ENCODE assay signal across 8 cellular contexts in genomic region chr14:73491977-73492552, GRCh38. TPM values are rescaled to one million over a fixed set of nuclear protein-coding genes. Genes with fewer than 3 reads are reported as not detected.
DNase-seq lines count a peak whose midpoint lies in the region; ATAC-seq, FAIRE-seq and TF ChIP-seq lines count a peak whose summit lies in the region.

No MANE protein-coding gene starts in this region.

- H3K4me3 Mint-ChIP-seq in activated naive CD4-positive, alpha-beta T cell treated with anti-CD3 and anti-CD28 coated beads, Interleukin-2, amount 50 U/mL, for 24 hours = peak overlapping the region; percentile 90
- H3K4me3 Mint-ChIP-seq in memory B cell = peak overlapping the region; percentile 82

- H3K27me3 ChIP-seq in GM12878 (replicated peaks in 1 of 2; ENCODE audit: control insufficient read depth in 2 of 2, insufficient read depth in 2 of 2, low read length in 1 of 2) (no peaks in the 10 kb centered on the region), upper lobe of left lung (no peaks in the 10 kb centered on the region)

- SMC1A ChIA-PET in GM12878 (lab: Charles Lee; ENCODE audit: uncharacterized antibody, unreplicated experiment) = interaction anchor here (0.7 kb wide), 1 partner anchor 141 kb away, joined by 4 read pairs; no protein-coding TSS in a partner anchor

- H3K27me3 Mint-ChIP-seq in activated naive CD4-positive, alpha-beta T cell treated with anti-CD3 and anti-CD28 coated beads, Interleukin-2, amount 50 U/mL, for 24 hours = no peaks in the 10 kb centered on the region
- H3K27me3 Mint-ChIP-seq in memory B cell = no peaks in the 10 kb centered on the region

- in situ Hi-C loops in GM12878 (cut with MboI) = no loop called here

- TF ChIP-seq RAD21 in GM12878 (IDR thresholded peaks at IDR 0.05; ENCODE audit: insufficient read depth, low read depth, low read length) = no peak

- H3K36me3 ChIP-seq in GM12878 (ENCODE audit: control insufficient read depth in 2 of 2, insufficient read depth in 2 of 2, low read length in 1 of 2) = no peaks in the 10 kb centered on the region; a peak in 2 of 4 replicates
- H3K36me3 ChIP-seq in upper lobe of left lung = peaks cover 0 to 8% (median 0%) of the 10 kb centered on the region in 4 donors

- RAD21 ChIA-PET in GM12878 (lab: Charles Lee; ENCODE audit: unreplicated experiment) = interaction anchor here (1.9 to 2.3 kb wide), 2 partner anchors 16 to 19 kb away, joined by 10 to 15 read pairs; no protein-coding TSS in a partner anchor

- H3K9me3 Mint-ChIP-seq in activated naive CD4-positive, alpha-beta T cell treated with anti-CD3 and anti-CD28 coated beads, Interleukin-2, amount 50 U/mL, for 24 hours = no peaks in the 10 kb centered on the region
- H3K9me3 Mint-ChIP-seq in memory B cell = no peaks in the 10 kb centered on the region

- no peak overlapping the region for H3K27ac Mint-ChIP-seq in activated naive CD4-positive, alpha-beta T cell treated with anti-CD3 and anti-CD28 coated beads, Interleukin-2, amount 50 U/mL, for 24 hours
- no peak overlapping the region for H3K27ac Mint-ChIP-seq in memory B cell

- no peak for TF ChIP-seq EP300 in GM12878 (IDR thresholded peaks at IDR 0.05; ENCODE audit: borderline replicate concordance in 1 of 2, control insufficient read depth in 1 of 2, low read depth in 2 of 2, low read length in 2 of 2)
- no peak for TF ChIP-seq EP300 in upper lobe of left lung (IDR thresholded peaks at IDR 0.05)

- peaks cover 4% of the 10 kb centered on the region; the same call in 1 of the 2 replicates for H4K20me1 ChIP-seq in GM12878 (ENCODE audit: control insufficient read depth, insufficient read depth)

- no TSS peak for BruUV-seq in GM12878 (replicated peaks; lab: Mats Ljungman, UMichigan)

- no peak for ATAC-seq in GM12878
- ATAC-seq in memory B cell (ENCODE audit: low read depth) = no peak
- no peak for ATAC-seq in upper lobe of left lung (ENCODE audit: low FRiP score in 2 of 2)
- ATAC-seq in GM21390 (IDR thresholded peaks at IDR 0.05; ENCODE audit: unreplicated experiment) = no peak

- H3K9me3 ChIP-seq in GM12878 (replicated peaks; ENCODE audit: control insufficient read depth, insufficient read depth, low read length) (no peaks in the 10 kb centered on the region; the same call in 2 of the 3 replicates), upper lobe of left lung (no peaks in the 10 kb centered on the region)

- no peak overlapping the region for H3K27ac ChIP-seq in GM12878 (ENCODE audit: control insufficient read depth, insufficient read depth)
- peak overlapping the region in 3 of 4 donors; percentile 88 to 90 (median 89) for H3K27ac ChIP-seq in upper lobe of left lung

- H3K9ac ChIP-seq in GM12878 (ENCODE audit: control insufficient read depth, insufficient read depth, low read length) = peak overlapping the region; percentile 72

- H2AFZ ChIP-seq in GM12878 (ENCODE audit: control insufficient read depth, low read depth, low read length) = no peak overlapping the region

- intact Hi-C loops in GM12878 (cut with micrococcal nuclease; ENCODE audit: unreplicated experiment) = no loop called here

- POLR2A ChIA-PET in GM12878 (lab: Charles Lee) = interaction anchor here (0.6 to 1.8 kb wide), 7 partner anchors 9 to 460 kb away, joined by 4 read pairs; partner anchors contain the start of gene ACOT2

- H3K36me3 Mint-ChIP-seq in activated naive CD4-positive, alpha-beta T cell treated with anti-CD3 and anti-CD28 coated beads, Interleukin-2, amount 50 U/mL, for 24 hours = peaks cover 12% of the 10 kb centered on the region
- peaks cover 7% of the 10 kb centered on the region for H3K36me3 Mint-ChIP-seq in memory B cell

- H3K4me2 ChIP-seq in GM12878 (ENCODE audit: control insufficient read depth, insufficient read depth) = peak overlapping the region; percentile 99

- H3K4me1 ChIP-seq in GM12878 (ENCODE audit: control insufficient read depth, insufficient read depth, low read length) (peaks cover 17% of the 10 kb centered on the region), upper lobe of left lung (peaks cover 15 to 36% (median 22%) of the 10 kb centered on the region in 4 donors)

- WGBS in GM12878 (ENCODE audit: insufficient coverage, insufficient replicate concordance, low lambda C conversion rate, missing lambda C conversion rate) = 54% methylated on average over 28 of the region's 28 CpGs
- WGBS in upper lobe of left lung, 2 donors = 57 to 79% methylated on average over 16 to 28 of the region's 28 CpGs

- peaks cover 21% of the 10 kb centered on the region for H3K79me2 ChIP-seq in GM12878 (ENCODE audit: control insufficient read depth, insufficient read depth, low read length)

- TF ChIP-seq POLR2A in GM12878 (IDR thresholded peaks at IDR 0.05; ENCODE audit: low read depth, low read length) (no peak), upper lobe of left lung (IDR thresholded peaks at IDR 0.05) (no peak)

- no peak for DNase-seq in activated naive CD4-positive, alpha-beta T cell treated with Interleukin-2 at 50 U/mL for 16 hours
- DNase-seq in GM12878 (ENCODE audit: low read depth, low spot score) = no peak
- no peak for DNase-seq in memory B cell (ENCODE audit: low spot score in 2 of 2)
- DNase-seq in upper lobe of left lung = peak in 1 of 2 donors; percentile 22
- no peak for DNase-seq in activated CD8-positive, alpha-beta memory T cell treated with anti-CD3 and anti-CD28 coated beads, Interleukin-2, amount 50 U/mL, for 4 hours
- DNase-seq in NCI-H2196 (lab: John Stamatoyannopoulos, UW; ENCODE audit: unreplicated experiment) = no peak

- peaks cover 45% of the 10 kb centered on the region for H3K4me1 Mint-ChIP-seq in activated naive CD4-positive, alpha-beta T cell treated with anti-CD3 and anti-CD28 coated beads, Interleukin-2, amount 50 U/mL, for 24 hours
- peaks cover 14% of the 10 kb centered on the region for H3K4me1 Mint-ChIP-seq in memory B cell

- FAIRE-seq in GM12878 (lab: Jason Lieb, UNC) = no peak

- CTCF ChIA-PET in GM12878 (lab: Yijun Ruan, JAX) = interaction anchor here (1.1 to 1.7 kb wide), 3 partner anchors 20 to 78 kb away, joined by 3 to 4 read pairs (median 3); no protein-coding TSS in a partner anchor

- TF ChIP-seq CTCF in GM12878 (IDR thresholded peaks at IDR 0.05 in 2 of 3, conservative IDR thresholded peaks at IDR 0.05 in 1 of 3; ENCODE audit: control insufficient read depth in 2 of 3, extremely low read depth in 1 of 3, insufficient read depth in 1 of 3, low read depth in 3 of 3, low read length in 3 of 3) = no peak
- TF ChIP-seq CTCF in upper lobe of left lung (IDR thresholded peaks at IDR 0.05) = no peak

- peak overlapping the region; percentile 80 for H3K4me3 ChIP-seq in GM12878
- H3K4me3 ChIP-seq in upper lobe of left lung = peak overlapping the region; percentile 68 to 89 (median 86)

RNA-seq across cellular contexts. Expression of gene RIOX1, which starts 1.3 kb away (rescaled TPM):
- total RNA-seq in GM12878 (2013; cell fraction: nucleolus; rRNA removed) = 26.5 and 39.2 TPM in 2 replicates
- total RNA-seq in GM12878 (2014; rRNA removed) = 31.7 and 33.6 TPM in 2 replicates
- 17.9 and 19.4 TPM in 2 replicates for total RNA-seq in GM12878 (2014; rRNA removed; fragmentation: Illumina TruSeq; extraction: Trizol)
- total RNA-seq in GM12878 (2021) = 33.7 and 34.3 TPM in 2 replicates
- 7.5 TPM for polyA plus RNA-seq in GM12878 (2011; ENCODE audit: low read depth)
- polyA plus RNA-seq in GM12878 (2011; rRNA removed) = 11.6 and 15.9 TPM in 2 replicates
- 19.3 and 29.4 TPM in 2 replicates for polyA plus RNA-seq in GM12878 (2011; cell fraction: cytosol; rRNA removed)
- polyA plus RNA-seq in GM12878 (2011; cell fraction: nucleus; rRNA removed) = 17.4 and 20.7 TPM in 2 replicates
- 13.8 and 16.0 TPM in 2 replicates for polyA plus RNA-seq in GM12878 (2012)
- 16.4 and 16.7 TPM in 2 replicates for polyA plus RNA-seq in GM12878 (2014; fragmentation: Illumina TruSeq; extraction: Trizol)
- polyA plus RNA-seq in GM12878 (2014; fragmentation: Nextera tagmentation; extraction: Ambion mirVana) = 1 to 10 TPM; 7.8 to 8.9 TPM
- polyA plus RNA-seq in GM12878 (2014; rRNA removed) = 31.6 and 34.0 TPM in 2 replicates
- 10 to 100 TPM; 18.6 to 20.7 TPM for polyA plus RNA-seq in GM12878 (2016; fragmentation: Nextera tagmentation; extraction: Ambion mirVana)
- polyA minus RNA-seq in GM12878 (2011; rRNA and poly(A)+ RNA removed) = 20.8 and 31.6 TPM in 2 replicates
- 14.7 and 15.5 TPM in 2 replicates for polyA minus RNA-seq in GM12878 (2011; cell fraction: cytosol; rRNA and poly(A)+ RNA removed)
- 22.1 and 38.0 TPM in 2 replicates for polyA minus RNA-seq in GM12878 (2011; cell fraction: nucleus; rRNA and poly(A)+ RNA removed)
- total RNA-seq in upper lobe of left lung = 10 to 100 TPM in 5 of 6 donors, 1 to 10 TPM in 1; 7.2 to 23.0 (median 13.4) TPM

RNA-seq across cellular contexts. Expression of gene NUMB, which starts 33.7 kb away (rescaled TPM):
- 141 and 152 TPM in 2 replicates for total RNA-seq in GM12878 (2013; cell fraction: nucleolus; rRNA removed)
- total RNA-seq in GM12878 (2014; rRNA removed) (28.2 and 31.0 TPM in 2 replicates), GM12878 (2014; rRNA removed; fragmentation: Illumina TruSeq; extraction: Trizol) (22.0 and 23.7 TPM in 2 replicates), GM12878 (2021) (49.7 and 57.4 TPM in 2 replicates), upper lobe of left lung (100 to 1,000 TPM in 5 of 6 donors, 10 to 100 TPM in 1; 85.6 to 169 (median 118) TPM)
- polyA plus RNA-seq in GM12878 (2011; ENCODE audit: low read depth) = 23.6 TPM
- polyA plus RNA-seq in GM12878 (2011; rRNA removed) (96.5 and 147 TPM in 2 replicates), GM12878 (2014; fragmentation: Illumina TruSeq; extraction: Trizol) (56.3 and 59.5 TPM in 2 replicates), GM12878 (2014; fragmentation: Nextera tagmentation; extraction: Ambion mirVana) (10 to 100 TPM; 29.8 to 30.9 TPM), GM12878 (2014; rRNA removed) (37.5 and 43.5 TPM in 2 replicates), GM12878 (2016; fragmentation: Nextera tagmentation; extraction: Ambion mirVana) (10 to 100 TPM; 54.3 to 54.5 TPM)
- polyA plus RNA-seq in GM12878 (2011; cell fraction: cytosol; rRNA removed) = 162 and 211 TPM in 2 replicates
- polyA plus RNA-seq in GM12878 (2011; cell fraction: nucleus; rRNA removed) = 181 and 228 TPM in 2 replicates
- polyA plus RNA-seq in GM12878 (2012) = 28.5 and 35.1 TPM in 2 replicates
- 243 and 306 TPM in 2 replicates for polyA minus RNA-seq in GM12878 (2011; rRNA and poly(A)+ RNA removed)
- polyA minus RNA-seq in GM12878 (2011; cell fraction: cytosol; rRNA and poly(A)+ RNA removed) = 61.1 and 78.4 TPM in 2 replicates
- 125 and 195 TPM in 2 replicates for polyA minus RNA-seq in GM12878 (2011; cell fraction: nucleus; rRNA and poly(A)+ RNA removed)

RNA-seq across cellular contexts. Expression of gene ACOT1, which starts 44.9 kb away (rescaled TPM):
- 0.67 and 2.3 TPM in 2 replicates for total RNA-seq in GM12878 (2013; cell fraction: nucleolus; rRNA removed)
- total RNA-seq in GM12878 (2014; rRNA removed) = 2.2 and 3.3 TPM in 2 replicates
- total RNA-seq in GM12878 (2014; rRNA removed; fragmentation: Illumina TruSeq; extraction: Trizol) = 2.9 and 3.0 TPM in 2 replicates
- 4.5 and 5.4 TPM in 2 replicates for total RNA-seq in GM12878 (2021)
- polyA plus RNA-seq in GM12878 (2011; ENCODE audit: low read depth) = 1.4 TPM
- 1.1 and 2.1 TPM in 2 replicates for polyA plus RNA-seq in GM12878 (2011; rRNA removed)
- 1.7 and 1.9 TPM in 2 replicates for polyA plus RNA-seq in GM12878 (2011; cell fraction: cytosol; rRNA removed)
- polyA plus RNA-seq in GM12878 (2011; cell fraction: nucleus; rRNA removed) = 0.66 and 1.2 TPM in 2 replicates
- polyA plus RNA-seq in GM12878 (2012) = 1.2 and 1.3 TPM in 2 replicates
- polyA plus RNA-seq in GM12878 (2014; fragmentation: Illumina TruSeq; extraction: Trizol) = 4.1 and 6.1 TPM in 2 replicates
- 1 to 10 TPM; 3.2 to 4.6 TPM for polyA plus RNA-seq in GM12878 (2014; fragmentation: Nextera tagmentation; extraction: Ambion mirVana)
- polyA plus RNA-seq in GM12878 (2014; rRNA removed) = 2.3 TPM in 2 replicates
- polyA plus RNA-seq in GM12878 (2016; fragmentation: Nextera tagmentation; extraction: Ambion mirVana) = 1 to 10 TPM; 3.1 to 3.2 TPM
- polyA minus RNA-seq in GM12878 (2011; rRNA and poly(A)+ RNA removed) = 1.5 TPM in 2 replicates
- not detected in 2 replicates for polyA minus RNA-seq in GM12878 (2011; cell fraction: cytosol; rRNA and poly(A)+ RNA removed)
- not detected in 2 replicates for polyA minus RNA-seq in GM12878 (2011; cell fraction: nucleus; rRNA and poly(A)+ RNA removed)
- total RNA-seq in upper lobe of left lung = 10 to 100 TPM in 2 of 6 donors, 1 to 10 TPM in 4; 3.2 to 22.8 (median 8.9) TPM
